11 cellular contexts compared by ENCODE assay signal in the genomic region with DNA sequence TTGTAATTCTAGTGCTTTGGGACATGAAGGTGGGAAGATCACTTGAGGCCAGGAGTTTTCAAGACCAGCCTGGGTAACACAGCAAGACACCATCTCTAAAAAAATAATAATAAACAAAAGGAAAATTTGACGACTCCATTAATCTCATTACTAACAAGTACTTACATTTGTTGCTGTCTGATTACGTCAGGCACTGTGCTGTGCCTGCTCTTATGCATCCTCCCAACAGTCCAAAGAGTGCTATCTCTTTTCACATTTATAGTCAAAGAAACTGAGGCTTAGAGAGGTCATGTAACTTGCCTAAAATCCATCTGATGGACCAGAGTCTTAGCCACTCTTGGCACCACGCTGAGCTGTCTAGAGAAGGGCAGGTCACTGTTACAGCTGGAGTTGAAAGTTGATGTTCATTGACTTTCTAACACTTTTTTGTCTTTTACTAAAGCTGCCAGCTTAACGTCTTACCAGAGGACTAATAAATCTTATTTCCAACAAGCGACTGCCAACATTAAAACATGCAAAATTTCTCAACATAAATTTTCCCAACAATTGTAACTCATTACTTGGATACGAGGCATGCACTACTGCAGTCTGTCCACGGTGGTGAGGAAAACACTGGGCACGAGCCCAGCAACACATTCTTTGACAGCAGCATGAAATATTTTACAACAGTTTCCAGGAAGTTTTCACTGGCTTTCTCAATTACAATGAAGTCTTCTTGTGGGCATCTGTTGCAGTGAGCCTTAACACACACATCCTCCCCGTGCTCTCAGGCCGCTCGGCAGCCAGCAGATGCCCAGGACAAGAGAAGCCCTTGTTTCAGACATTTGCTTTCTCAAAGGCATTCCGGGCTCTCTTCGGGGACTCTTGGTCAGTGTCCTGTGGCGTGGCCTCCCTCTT.
DNase-seq lines count a peak whose midpoint lies in the region; ATAC-seq and TF ChIP-seq lines count a peak whose summit lies in the region.
"Had no signal": no experiment of that assay in that cellular context is flagged by ENCODE, and none has a peak within 500 bp of the region (broad histone marks: within the 10 kb centered on the region; RNA-seq: fewer than 3 reads in every experiment).

No MANE protein-coding gene starts in this region.

- no peaks in the 10 kb centered on the region for H3K27me3 ChIP-seq in thoracic aorta (replicated peaks; ENCODE audit: insufficient read depth)

- H3K27ac ChIP-seq in thoracic aorta = no peak overlapping the region
- H3K27ac ChIP-seq: skin epidermis had no signal

- TF ChIP-seq CTCF in thoracic aorta (IDR thresholded peaks at IDR 0.05) = no peak

- H3K36me3 ChIP-seq in thoracic aorta = no peaks in the 10 kb centered on the region

- H3K4me3 ChIP-seq in thoracic aorta = no peak overlapping the region
- H3K4me3 ChIP-seq: skin epidermis had no signal

- DNase-seq in HT1080 (ENCODE audit: low read depth) (peak; percentile 33), dedifferentiated amniotic fluid mesenchymal stem cell (ENCODE audit: extremely low spot score) (peak; percentile 46), left kidney (ENCODE audit: low read depth, low spot score) (peak; percentile 71), thoracic aorta (ENCODE audit: low spot score) (no peak)
- no peak for DNase-seq in stimulated activated naive CD8-positive, alpha-beta T cell treated with anti-CD3 and anti-CD28 coated beads, Interleukin-15, Interleukin-2, amounts not matched to agents 100 U/mL and 50 U/mL, for 24 hours
- DNase-seq in central memory CD4-positive, alpha-beta T cell = no peak
- no peak for DNase-seq in activated CD4-positive, alpha-beta T cell treated with anti-CD3 and anti-CD28 coated beads, Interleukin-2, amount 50 U/mL, for 48 hours
- DNase-seq: NCI-H2081, SHP77 had no signal

- ATAC-seq in thoracic aorta (ENCODE audit: insufficient number of reproducible peaks, low FRiP score, low read depth) (peak; percentile 36), GM18520 (IDR thresholded peaks at IDR 0.05; ENCODE audit: unreplicated experiment) (no peak)
- no peak for ATAC-seq in stimulated activated naive CD8-positive, alpha-beta T cell treated with anti-CD3 and anti-CD28 coated beads, Interleukin-15, Interleukin-2, amounts not matched to agents 100 U/mL and 50 U/mL, for 24 hours

- no peaks in the 10 kb centered on the region for H3K9me3 ChIP-seq in thoracic aorta

- H3K4me1 ChIP-seq in thoracic aorta (ENCODE audit: control insufficient read depth in 1 of 2, low read depth in 2 of 2) = peaks cover 4 to 11% of the 10 kb centered on the region in 2 donors

Comparison
In these comparisons a context has a peak if more than half of its experiments do, and no peak if none do; other contexts are left out.
1. DNase-seq: peak in HT1080 (single experiment), dedifferentiated amniotic fluid mesenchymal stem cell (single experiment) and left kidney (single experiment); none in thoracic aorta (single experiment), stimulated activated naive CD8-positive, alpha-beta T cell treated with anti-CD3 and anti-CD28 coated beads, Interleukin-15, Interleukin-2, amounts not matched to agents 100 U/mL and 50 U/mL, for 24 hours (single experiment), central memory CD4-positive, alpha-beta T cell (single experiment) and activated CD4-positive, alpha-beta T cell treated with anti-CD3 and anti-CD28 coated beads, Interleukin-2, amount 50 U/mL, for 48 hours (0 of 2).